ENCODE assay signal across 1 cellular context in the genomic region with DNA sequence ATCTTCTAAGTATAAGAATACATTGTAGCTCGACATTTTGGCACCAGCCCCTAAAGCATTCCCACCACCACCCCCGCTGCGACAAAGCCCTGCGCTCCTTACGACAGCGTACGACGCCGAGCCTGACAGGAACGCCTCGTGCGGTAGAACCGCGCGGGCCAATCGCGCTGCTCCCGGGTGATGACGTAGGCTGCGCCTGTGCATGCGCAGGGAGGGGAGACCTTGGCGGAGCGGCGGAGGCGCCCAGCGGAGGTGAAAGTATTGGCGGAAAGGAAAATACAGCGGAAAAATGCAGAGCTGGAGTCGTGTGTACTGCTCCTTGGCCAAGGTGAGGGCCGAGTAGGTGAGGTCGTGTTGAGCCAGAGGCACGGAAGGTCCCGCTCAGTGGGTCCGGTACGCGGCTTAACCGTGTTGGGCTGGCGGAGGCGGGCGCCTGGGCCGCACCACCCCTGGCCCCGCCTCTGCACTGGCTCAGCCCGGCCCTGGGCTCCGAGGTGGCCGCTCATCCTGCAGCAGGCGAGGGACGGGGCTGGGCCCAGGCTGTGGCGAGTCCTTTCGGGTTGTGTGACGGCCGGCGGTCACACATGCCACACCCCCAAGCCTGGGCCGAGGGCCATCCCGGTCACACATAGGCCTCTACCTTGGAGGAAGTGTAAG.
TF ChIP-seq lines count a peak whose summit lies in the region.

DLD (plus strand) TSS at position 222 of the 657 bp plus-strand sequence; CDS start at position 290, 68 bp downstream.

TF ChIP-seq in GM12878, 131 proteins besides CTCF, POLR2A, EP300 and RAD21 (continued from another document and continues in another):
- TF ChIP-seq, protein P1, sequence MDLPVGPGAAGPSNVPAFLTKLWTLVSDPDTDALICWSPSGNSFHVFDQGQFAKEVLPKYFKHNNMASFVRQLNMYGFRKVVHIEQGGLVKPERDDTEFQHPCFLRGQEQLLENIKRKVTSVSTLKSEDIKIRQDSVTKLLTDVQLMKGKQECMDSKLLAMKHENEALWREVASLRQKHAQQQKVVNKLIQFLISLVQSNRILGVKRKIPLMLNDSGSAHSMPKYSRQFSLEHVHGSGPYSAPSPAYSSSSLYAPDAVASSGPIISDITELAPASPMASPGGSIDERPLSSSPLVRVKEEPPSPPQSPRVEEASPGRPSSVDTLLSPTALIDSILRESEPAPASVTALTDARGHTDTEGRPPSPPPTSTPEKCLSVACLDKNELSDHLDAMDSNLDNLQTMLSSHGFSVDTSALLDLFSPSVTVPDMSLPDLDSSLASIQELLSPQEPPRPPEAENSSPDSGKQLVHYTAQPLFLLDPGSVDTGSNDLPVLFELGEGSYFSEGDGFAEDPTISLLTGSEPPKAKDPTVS (IDR thresholded peaks at IDR 0.05; ENCODE audit: low read depth, low read length) = no peak
- TF ChIP-seq CREM (IDR thresholded peaks at IDR 0.05; ENCODE audit: low read depth) (peak; percentile 93), WRNIP1 (IDR thresholded peaks at IDR 0.05; ENCODE audit: borderline replicate concordance, low read depth, low read length) (no peak), SUZ12 (IDR thresholded peaks at IDR 0.05; ENCODE audit: unreplicated experiment) (no peak), HCFC1 (IDR thresholded peaks at IDR 0.05; ENCODE audit: low read length) (peak; percentile 29; the same call in 1 of the 2 replicates), SMC3 (IDR thresholded peaks at IDR 0.05; ENCODE audit: borderline replicate concordance, low read length) (no peak), CHD2 (IDR thresholded peaks at IDR 0.05; ENCODE audit: borderline replicate concordance, low read depth, low read length) (0 out of 2 replicates have a peak, but pooled peaks have one; percentile 10), GATAD2B (conservative IDR thresholded peaks at IDR 0.05; ENCODE audit: low read depth) (peak; percentile 96), ETV6 (conservative IDR thresholded peaks at IDR 0.05 in 1 of 2, IDR thresholded peaks at IDR 0.05 in 1 of 2; ENCODE audit: borderline replicate concordance in 1 of 2, low read depth in 1 of 2) (no peak), PAX8 (IDR thresholded peaks at IDR 0.05) (no peak), KLF5 (IDR thresholded peaks at IDR 0.05; ENCODE audit: partially characterized antibody) (peak; percentile 24), NFXL1 (IDR thresholded peaks at IDR 0.05; ENCODE audit: borderline replicate concordance) (no peak), CREB1 (IDR thresholded peaks at IDR 0.05; ENCODE audit: low read depth) (peak; percentile 96), NR2F1 (conservative IDR thresholded peaks at IDR 0.05) (peak; percentile 68; the same call in 1 of the 2 replicates), PML (IDR thresholded peaks at IDR 0.05; ENCODE audit: low read length) (peak; percentile 76; the same call in 1 of the 2 replicates), SP1 (IDR thresholded peaks at IDR 0.05; ENCODE audit: low read depth, low read length) (no peak), SMARCA5 (IDR thresholded peaks at IDR 0.05) (peak; percentile 65; the same call in 1 of the 2 replicates), EZH2 (IDR thresholded peaks at IDR 0.05; ENCODE audit: borderline replicate concordance, control insufficient read depth, low read depth, low read length) (no peak), LARP7 (IDR thresholded peaks at IDR 0.05) (peak; percentile 89), MYC (IDR thresholded peaks at IDR 0.05; ENCODE audit: insufficient read depth, insufficient read length, insufficient replicate concordance, low read length, severe bottlenecking) (no peak), TAF1 (IDR thresholded peaks at IDR 0.05; ENCODE audit: borderline replicate concordance, low read depth, low read length) (no peak), ESRRA (IDR thresholded peaks at IDR 0.05; ENCODE audit: low read length) (no peak), RFX5 (IDR thresholded peaks at IDR 0.05; ENCODE audit: low read depth, low read length) (peak; percentile 89), ZNF622 (IDR thresholded peaks at IDR 0.05) (no peak), NRF1 (conservative IDR thresholded peaks at IDR 0.05; ENCODE audit: low read depth, low read length) (peak; percentile 88), IKZF2 (IDR thresholded peaks at IDR 0.05) (peak; percentile 14 to 41; a peak in 1 of 4 replicates), CHD1 (IDR thresholded peaks at IDR 0.05; ENCODE audit: low read depth, low read length) (no peak), RB1 (IDR thresholded peaks at IDR 0.05; ENCODE audit: borderline replicate concordance) (0 out of 2 replicates have a peak, but pooled peaks have one; percentile 56), SIX5 (IDR thresholded peaks at IDR 0.05; ENCODE audit: low read depth, low read length, severe bottlenecking) (no peak), ZBED1 (IDR thresholded peaks at IDR 0.05; ENCODE audit: borderline replicate concordance) (no peak), DPF2 (IDR thresholded peaks at IDR 0.05) (peak; percentile 45; the same call in 1 of the 2 replicates), BHLHE40 (IDR thresholded peaks at IDR 0.05; ENCODE audit: borderline replicate concordance in 1 of 2, low read depth in 2 of 2, low read length in 1 of 2) (peak; percentile 45 to 82; a peak in 3 of 4 replicates), MTA2 (IDR thresholded peaks at IDR 0.05; ENCODE audit: low read depth) (no peak), ELK1 (IDR thresholded peaks at IDR 0.05; ENCODE audit: low read depth, low read length) (peak; percentile 54; the same call in 1 of the 2 replicates)
- TF ChIP-seq, protein P2, sequence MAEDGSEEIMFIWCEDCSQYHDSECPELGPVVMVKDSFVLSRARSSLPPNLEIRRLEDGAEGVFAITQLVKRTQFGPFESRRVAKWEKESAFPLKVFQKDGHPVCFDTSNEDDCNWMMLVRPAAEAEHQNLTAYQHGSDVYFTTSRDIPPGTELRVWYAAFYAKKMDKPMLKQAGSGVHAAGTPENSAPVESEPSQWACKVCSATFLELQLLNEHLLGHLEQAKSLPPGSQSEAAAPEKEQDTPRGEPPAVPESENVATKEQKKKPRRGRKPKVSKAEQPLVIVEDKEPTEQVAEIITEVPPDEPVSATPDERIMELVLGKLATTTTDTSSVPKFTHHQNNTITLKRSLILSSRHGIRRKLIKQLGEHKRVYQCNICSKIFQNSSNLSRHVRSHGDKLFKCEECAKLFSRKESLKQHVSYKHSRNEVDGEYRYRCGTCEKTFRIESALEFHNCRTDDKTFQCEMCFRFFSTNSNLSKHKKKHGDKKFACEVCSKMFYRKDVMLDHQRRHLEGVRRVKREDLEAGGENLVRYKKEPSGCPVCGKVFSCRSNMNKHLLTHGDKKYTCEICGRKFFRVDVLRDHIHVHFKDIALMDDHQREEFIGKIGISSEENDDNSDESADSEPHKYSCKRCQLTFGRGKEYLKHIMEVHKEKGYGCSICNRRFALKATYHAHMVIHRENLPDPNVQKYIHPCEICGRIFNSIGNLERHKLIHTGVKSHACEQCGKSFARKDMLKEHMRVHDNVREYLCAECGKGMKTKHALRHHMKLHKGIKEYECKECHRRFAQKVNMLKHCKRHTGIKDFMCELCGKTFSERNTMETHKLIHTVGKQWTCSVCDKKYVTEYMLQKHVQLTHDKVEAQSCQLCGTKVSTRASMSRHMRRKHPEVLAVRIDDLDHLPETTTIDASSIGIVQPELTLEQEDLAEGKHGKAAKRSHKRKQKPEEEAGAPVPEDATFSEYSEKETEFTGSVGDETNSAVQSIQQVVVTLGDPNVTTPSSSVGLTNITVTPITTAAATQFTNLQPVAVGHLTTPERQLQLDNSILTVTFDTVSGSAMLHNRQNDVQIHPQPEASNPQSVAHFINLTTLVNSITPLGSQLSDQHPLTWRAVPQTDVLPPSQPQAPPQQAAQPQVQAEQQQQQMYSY (CRISPR knock-in tag; IDR thresholded peaks at IDR 0.05) = no peak
- TF ChIP-seq, protein P3, sequence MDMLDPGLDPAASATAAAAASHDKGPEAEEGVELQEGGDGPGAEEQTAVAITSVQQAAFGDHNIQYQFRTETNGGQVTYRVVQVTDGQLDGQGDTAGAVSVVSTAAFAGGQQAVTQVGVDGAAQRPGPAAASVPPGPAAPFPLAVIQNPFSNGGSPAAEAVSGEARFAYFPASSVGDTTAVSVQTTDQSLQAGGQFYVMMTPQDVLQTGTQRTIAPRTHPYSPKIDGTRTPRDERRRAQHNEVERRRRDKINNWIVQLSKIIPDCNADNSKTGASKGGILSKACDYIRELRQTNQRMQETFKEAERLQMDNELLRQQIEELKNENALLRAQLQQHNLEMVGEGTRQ (IDR thresholded peaks at IDR 0.05; ENCODE audit: borderline replicate concordance, low read depth, low read length) = no peak
- TF ChIP-seq, protein P4, sequence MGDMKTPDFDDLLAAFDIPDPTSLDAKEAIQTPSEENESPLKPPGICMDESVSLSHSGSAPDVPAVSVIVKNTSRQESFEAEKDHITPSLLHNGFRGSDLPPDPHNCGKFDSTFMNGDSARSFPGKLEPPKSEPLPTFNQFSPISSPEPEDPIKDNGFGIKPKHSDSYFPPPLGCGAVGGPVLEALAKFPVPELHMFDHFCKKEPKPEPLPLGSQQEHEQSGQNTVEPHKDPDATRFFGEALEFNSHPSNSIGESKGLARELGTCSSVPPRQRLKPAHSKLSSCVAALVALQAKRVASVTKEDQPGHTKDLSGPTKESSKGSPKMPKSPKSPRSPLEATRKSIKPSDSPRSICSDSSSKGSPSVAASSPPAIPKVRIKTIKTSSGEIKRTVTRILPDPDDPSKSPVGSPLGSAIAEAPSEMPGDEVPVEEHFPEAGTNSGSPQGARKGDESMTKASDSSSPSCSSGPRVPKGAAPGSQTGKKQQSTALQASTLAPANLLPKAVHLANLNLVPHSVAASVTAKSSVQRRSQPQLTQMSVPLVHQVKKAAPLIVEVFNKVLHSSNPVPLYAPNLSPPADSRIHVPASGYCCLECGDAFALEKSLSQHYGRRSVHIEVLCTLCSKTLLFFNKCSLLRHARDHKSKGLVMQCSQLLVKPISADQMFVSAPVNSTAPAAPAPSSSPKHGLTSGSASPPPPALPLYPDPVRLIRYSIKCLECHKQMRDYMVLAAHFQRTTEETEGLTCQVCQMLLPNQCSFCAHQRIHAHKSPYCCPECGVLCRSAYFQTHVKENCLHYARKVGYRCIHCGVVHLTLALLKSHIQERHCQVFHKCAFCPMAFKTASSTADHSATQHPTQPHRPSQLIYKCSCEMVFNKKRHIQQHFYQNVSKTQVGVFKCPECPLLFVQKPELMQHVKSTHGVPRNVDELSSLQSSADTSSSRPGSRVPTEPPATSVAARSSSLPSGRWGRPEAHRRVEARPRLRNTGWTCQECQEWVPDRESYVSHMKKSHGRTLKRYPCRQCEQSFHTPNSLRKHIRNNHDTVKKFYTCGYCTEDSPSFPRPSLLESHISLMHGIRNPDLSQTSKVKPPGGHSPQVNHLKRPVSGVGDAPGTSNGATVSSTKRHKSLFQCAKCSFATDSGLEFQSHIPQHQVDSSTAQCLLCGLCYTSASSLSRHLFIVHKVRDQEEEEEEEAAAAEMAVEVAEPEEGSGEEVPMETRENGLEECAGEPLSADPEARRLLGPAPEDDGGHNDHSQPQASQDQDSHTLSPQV (IDR thresholded peaks at IDR 0.05) = no peak
- TF ChIP-seq, protein P5, sequence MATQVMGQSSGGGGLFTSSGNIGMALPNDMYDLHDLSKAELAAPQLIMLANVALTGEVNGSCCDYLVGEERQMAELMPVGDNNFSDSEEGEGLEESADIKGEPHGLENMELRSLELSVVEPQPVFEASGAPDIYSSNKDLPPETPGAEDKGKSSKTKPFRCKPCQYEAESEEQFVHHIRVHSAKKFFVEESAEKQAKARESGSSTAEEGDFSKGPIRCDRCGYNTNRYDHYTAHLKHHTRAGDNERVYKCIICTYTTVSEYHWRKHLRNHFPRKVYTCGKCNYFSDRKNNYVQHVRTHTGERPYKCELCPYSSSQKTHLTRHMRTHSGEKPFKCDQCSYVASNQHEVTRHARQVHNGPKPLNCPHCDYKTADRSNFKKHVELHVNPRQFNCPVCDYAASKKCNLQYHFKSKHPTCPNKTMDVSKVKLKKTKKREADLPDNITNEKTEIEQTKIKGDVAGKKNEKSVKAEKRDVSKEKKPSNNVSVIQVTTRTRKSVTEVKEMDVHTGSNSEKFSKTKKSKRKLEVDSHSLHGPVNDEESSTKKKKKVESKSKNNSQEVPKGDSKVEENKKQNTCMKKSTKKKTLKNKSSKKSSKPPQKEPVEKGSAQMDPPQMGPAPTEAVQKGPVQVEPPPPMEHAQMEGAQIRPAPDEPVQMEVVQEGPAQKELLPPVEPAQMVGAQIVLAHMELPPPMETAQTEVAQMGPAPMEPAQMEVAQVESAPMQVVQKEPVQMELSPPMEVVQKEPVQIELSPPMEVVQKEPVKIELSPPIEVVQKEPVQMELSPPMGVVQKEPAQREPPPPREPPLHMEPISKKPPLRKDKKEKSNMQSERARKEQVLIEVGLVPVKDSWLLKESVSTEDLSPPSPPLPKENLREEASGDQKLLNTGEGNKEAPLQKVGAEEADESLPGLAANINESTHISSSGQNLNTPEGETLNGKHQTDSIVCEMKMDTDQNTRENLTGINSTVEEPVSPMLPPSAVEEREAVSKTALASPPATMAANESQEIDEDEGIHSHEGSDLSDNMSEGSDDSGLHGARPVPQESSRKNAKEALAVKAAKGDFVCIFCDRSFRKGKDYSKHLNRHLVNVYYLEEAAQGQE (IDR thresholded peaks at IDR 0.05; ENCODE audit: low read depth, low read length) = no peak
- TF ChIP-seq, protein P6, sequence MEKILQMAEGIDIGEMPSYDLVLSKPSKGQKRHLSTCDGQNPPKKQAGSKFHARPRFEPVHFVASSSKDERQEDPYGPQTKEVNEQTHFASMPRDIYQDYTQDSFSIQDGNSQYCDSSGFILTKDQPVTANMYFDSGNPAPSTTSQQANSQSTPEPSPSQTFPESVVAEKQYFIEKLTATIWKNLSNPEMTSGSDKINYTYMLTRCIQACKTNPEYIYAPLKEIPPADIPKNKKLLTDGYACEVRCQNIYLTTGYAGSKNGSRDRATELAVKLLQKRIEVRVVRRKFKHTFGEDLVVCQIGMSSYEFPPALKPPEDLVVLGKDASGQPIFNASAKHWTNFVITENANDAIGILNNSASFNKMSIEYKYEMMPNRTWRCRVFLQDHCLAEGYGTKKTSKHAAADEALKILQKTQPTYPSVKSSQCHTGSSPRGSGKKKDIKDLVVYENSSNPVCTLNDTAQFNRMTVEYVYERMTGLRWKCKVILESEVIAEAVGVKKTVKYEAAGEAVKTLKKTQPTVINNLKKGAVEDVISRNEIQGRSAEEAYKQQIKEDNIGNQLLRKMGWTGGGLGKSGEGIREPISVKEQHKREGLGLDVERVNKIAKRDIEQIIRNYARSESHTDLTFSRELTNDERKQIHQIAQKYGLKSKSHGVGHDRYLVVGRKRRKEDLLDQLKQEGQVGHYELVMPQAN (conservative IDR thresholded peaks at IDR 0.05) = peak; percentile 81
- TF ChIP-seq, protein P7, sequence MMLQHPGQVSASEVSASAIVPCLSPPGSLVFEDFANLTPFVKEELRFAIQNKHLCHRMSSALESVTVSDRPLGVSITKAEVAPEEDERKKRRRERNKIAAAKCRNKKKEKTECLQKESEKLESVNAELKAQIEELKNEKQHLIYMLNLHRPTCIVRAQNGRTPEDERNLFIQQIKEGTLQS (IDR thresholded peaks at IDR 0.05; ENCODE audit: borderline replicate concordance, extremely low read depth, low read depth, low read length) = 0 out of 2 replicates have a peak, but pooled peaks have one; percentile 1
- TF ChIP-seq, protein P8, sequence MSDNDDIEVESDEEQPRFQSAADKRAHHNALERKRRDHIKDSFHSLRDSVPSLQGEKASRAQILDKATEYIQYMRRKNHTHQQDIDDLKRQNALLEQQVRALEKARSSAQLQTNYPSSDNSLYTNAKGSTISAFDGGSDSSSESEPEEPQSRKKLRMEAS (IDR thresholded peaks at IDR 0.05; ENCODE audit: low read depth, low read length) = peak; percentile 83
